In genomic region chr19:42054205-42054604, GRCh38 we compare ENCODE assay signal across 28 cellular contexts. TPM values are rescaled to one million over a fixed set of nuclear protein-coding genes. Genes with fewer than 3 reads are reported as not detected.
"Had no signal": no experiment of that assay in that cellular context is flagged by ENCODE, and none has a peak within 500 bp of the region (broad histone marks: within the 10 kb centered on the region; RNA-seq: fewer than 3 reads in every experiment).

No MANE protein-coding gene starts in this region.

- H3K27ac Mint-ChIP-seq: activated B cell treated with CpG ODN at 0.5 μM for 24 hours; activated CD8-positive, alpha-beta T cell treated with anti-CD3 and anti-CD28 coated beads for 36 hours; activated naive CD4-positive, alpha-beta T cell treated with anti-CD3 and anti-CD28 coated beads for 36 hours; activated naive CD4-positive, alpha-beta T cell treated with anti-CD3 and anti-CD28 coated beads, Interleukin-2, amount 50 U/mL, for 24 hours; activated naive CD8-positive, alpha-beta T cell treated with anti-CD3 and anti-CD28 coated beads for 36 hours; activated naive CD8-positive, alpha-beta T cell treated with anti-CD3 and anti-CD28 coated beads, Interleukin-2, amount 50 U/mL, for 24 hours; activated T-helper 17 cell treated with anti-CD3 and anti-CD28 coated beads, Interleukin-2, amount 50 U/mL, for 72 hours; T-helper 17 cell; T-helper 2 cell treated with Interferon-gamma antibody and Interleukin-4, amounts not matched to agents 5 μg/mL and 100 μg/mL, for 36 hours had no signal

- DNase-seq: activated B cell treated with CpG ODN at 0.5 μM for 24 hours; activated CD4-positive, alpha-beta T cell treated with anti-CD3 and anti-CD28 coated beads for 48 hours; activated CD4-positive, alpha-beta T cell treated with anti-CD3 and anti-CD28 coated beads, Interleukin-2, amount 50 U/mL, for 1 hour; activated CD4-positive, alpha-beta T cell treated with anti-CD3 and anti-CD28 coated beads, Interleukin-2, amount 50 U/mL, for 48 hours; activated CD8-positive, alpha-beta memory T cell treated with anti-CD3 and anti-CD28 coated beads for 24 hours; activated CD8-positive, alpha-beta T cell treated with anti-CD3 and anti-CD28 coated beads for 36 hours; activated effector memory CD4-positive, alpha-beta T cell treated with Interleukin-2 at 50 U/mL for 16 hours; activated naive CD4-positive, alpha-beta T cell treated with anti-CD3 and anti-CD28 coated beads for 36 hours; activated naive CD8-positive, alpha-beta T cell treated with anti-CD3 and anti-CD28 coated beads for 36 hours; activated naive CD8-positive, alpha-beta T cell treated with anti-CD3 and anti-CD28 coated beads, Interleukin-2, amount 50 U/mL, for 24 hours; activated T-cell treated with anti-CD3 and anti-CD28 coated beads, Interleukin-2, amount 50 U/mL, for 4 hours; adrenal gland; amygdala; aorta; body of pancreas; caudate nucleus; colonic mucosa; effector CD8-positive, alpha-beta T cell; foreskin fibroblast; head of caudate nucleus; T-helper 17 cell; T1000; WERI-Rb-1 had no signal

- H3K36me3 Mint-ChIP-seq: activated naive CD4-positive, alpha-beta T cell treated with anti-CD3 and anti-CD28 coated beads, Interleukin-2, amount 50 U/mL, for 24 hours; activated naive CD8-positive, alpha-beta T cell treated with anti-CD3 and anti-CD28 coated beads for 36 hours had no signal

- H3K9me3 ChIP-seq: adrenal gland, body of pancreas, colonic mucosa had no signal

- H3K4me3 Mint-ChIP-seq: activated B cell treated with CpG ODN at 0.5 μM for 24 hours; activated CD8-positive, alpha-beta T cell treated with anti-CD3 and anti-CD28 coated beads for 36 hours; activated naive CD4-positive, alpha-beta T cell treated with anti-CD3 and anti-CD28 coated beads for 36 hours; activated naive CD4-positive, alpha-beta T cell treated with anti-CD3 and anti-CD28 coated beads, Interleukin-2, amount 50 U/mL, for 24 hours; activated naive CD8-positive, alpha-beta T cell treated with anti-CD3 and anti-CD28 coated beads for 36 hours; activated naive CD8-positive, alpha-beta T cell treated with anti-CD3 and anti-CD28 coated beads, Interleukin-2, amount 50 U/mL, for 24 hours; activated T-cell treated with anti-CD3 and anti-CD28 coated beads, Interleukin-2, amount 50 U/mL, for 4 hours; activated T-helper 17 cell treated with anti-CD3 and anti-CD28 coated beads, Interleukin-2, amount 50 U/mL, for 72 hours; T-helper 17 cell; T-helper 2 cell treated with Interferon-gamma antibody and Interleukin-4, amounts not matched to agents 5 μg/mL and 100 μg/mL, for 36 hours had no signal

- H3K4me1 ChIP-seq: body of pancreas, colonic mucosa had no signal

- ATAC-seq: activated CD4-positive, CD25-positive, alpha-beta regulatory T cell treated with anti-CD3 and anti-CD28 coated beads, Interleukin-2, amount 50 U/mL, for 24 hours; activated CD8-positive, alpha-beta T cell treated with anti-CD3 and anti-CD28 coated beads for 36 hours; activated naive CD8-positive, alpha-beta T cell treated with anti-CD3 and anti-CD28 coated beads, Interleukin-2, amount 50 U/mL, for 24 hours; activated T-cell treated with anti-CD3 and anti-CD28 coated beads, Interleukin-2, amount 50 U/mL, for 4 hours; activated T-helper 17 cell treated with anti-CD3 and anti-CD28 coated beads, Interleukin-2, amount 50 U/mL, for 72 hours; body of pancreas; T-helper 17 cell had no signal

- H3K27me3 Mint-ChIP-seq: activated B cell treated with CpG ODN at 0.5 μM for 24 hours; activated CD8-positive, alpha-beta T cell treated with anti-CD3 and anti-CD28 coated beads for 36 hours; activated naive CD4-positive, alpha-beta T cell treated with anti-CD3 and anti-CD28 coated beads, Interleukin-2, amount 50 U/mL, for 24 hours; activated naive CD8-positive, alpha-beta T cell treated with anti-CD3 and anti-CD28 coated beads for 36 hours; activated naive CD8-positive, alpha-beta T cell treated with anti-CD3 and anti-CD28 coated beads, Interleukin-2, amount 50 U/mL, for 24 hours; activated T-helper 17 cell treated with anti-CD3 and anti-CD28 coated beads, Interleukin-2, amount 50 U/mL, for 72 hours had no signal

- H3K27me3 ChIP-seq: adrenal gland, body of pancreas, colonic mucosa had no signal

- H3K9me3 Mint-ChIP-seq: activated B cell treated with CpG ODN at 0.5 μM for 24 hours; activated CD8-positive, alpha-beta T cell treated with anti-CD3 and anti-CD28 coated beads for 36 hours; activated naive CD4-positive, alpha-beta T cell treated with anti-CD3 and anti-CD28 coated beads for 36 hours; activated naive CD4-positive, alpha-beta T cell treated with anti-CD3 and anti-CD28 coated beads, Interleukin-2, amount 50 U/mL, for 24 hours; activated naive CD8-positive, alpha-beta T cell treated with anti-CD3 and anti-CD28 coated beads for 36 hours; activated naive CD8-positive, alpha-beta T cell treated with anti-CD3 and anti-CD28 coated beads, Interleukin-2, amount 50 U/mL, for 24 hours; activated T-cell treated with anti-CD3 and anti-CD28 coated beads, Interleukin-2, amount 50 U/mL, for 4 hours; activated T-helper 17 cell treated with anti-CD3 and anti-CD28 coated beads, Interleukin-2, amount 50 U/mL, for 72 hours; T-helper 2 cell treated with Interferon-gamma antibody and Interleukin-4, amounts not matched to agents 5 μg/mL and 100 μg/mL, for 36 hours had no signal

- H3K36me3 ChIP-seq: adrenal gland, colonic mucosa had no signal

- H3K27ac ChIP-seq: adrenal gland, body of pancreas, colonic mucosa, WERI-Rb-1 had no signal

- H3K4me3 ChIP-seq: adrenal gland, body of pancreas, colonic mucosa had no signal

RNA-seq across cellular contexts. Expression of gene GRIK5, which starts 15.8 kb away (rescaled TPM):
- total RNA-seq: dermis microvascular lymphatic vessel endothelial cell had no signal
